In genomic region chrX:108439961-108440696, GRCh38 we compare ENCODE assay signal across 8 cellular contexts. TPM values are rescaled to one million over a fixed set of nuclear protein-coding genes. Genes with fewer than 3 reads are reported as not detected.
DNase-seq lines count a peak whose midpoint lies in the region; ATAC-seq and TF ChIP-seq lines count a peak whose summit lies in the region.

No MANE protein-coding gene starts in this region.

- intact Hi-C loops in prostate gland (cut with DNase I): loop anchor here (5.0 to 10.0 kb wide), 2 partner anchors 135 to 218 kb away; no protein-coding TSS in a partner anchor

- ATAC-seq in gastroesophageal sphincter: peak; percentile 41
- no peak for ATAC-seq in HG02623 (IDR thresholded peaks at IDR 0.05; ENCODE audit: unreplicated experiment)
- no peak for ATAC-seq in GM18519 (IDR thresholded peaks at IDR 0.05; ENCODE audit: low FRiP score, unreplicated experiment)

- WGBS in gastroesophageal sphincter (ENCODE audit: low coverage in 1 of 2), 2 donors: 0 to 19% methylated on average over 7 to 11 of the region's 25 CpGs
- WGBS in prostate gland: under 1% methylated on average over 23 of the region's 25 CpGs

- H3K9me3 ChIP-seq in SK-N-MC (ENCODE audit: low read depth, low read length): no peaks in the 10 kb centered on the region
- H3K9me3 ChIP-seq in gastroesophageal sphincter: no peaks in the 10 kb centered on the region
- H3K9me3 ChIP-seq in prostate gland: no peaks in the 10 kb centered on the region

- no peaks in the 10 kb centered on the region; the same call in 1 of the 2 replicates for H3K27me3 ChIP-seq in GM06990 (replicated peaks; ENCODE audit: control insufficient read depth, insufficient read depth, low read length)
- H3K27me3 ChIP-seq in gastroesophageal sphincter: no peaks in the 10 kb centered on the region
- H3K27me3 ChIP-seq in prostate gland (replicated peaks; ENCODE audit: insufficient read depth): no peaks in the 10 kb centered on the region

- peak; percentile 15 for DNase-seq in GM06990 (ENCODE audit: extremely low read depth, insufficient read length)
- no peak for DNase-seq in SK-N-MC (ENCODE audit: low read depth, low spot score)
- DNase-seq in prostate gland (ENCODE audit: low spot score): no peak
- no peak for DNase-seq in GF-D8 (lab: John Stamatoyannopoulos, UW)
- DNase-seq in NCI-H2107 treated with DMSO at 0.1 percent for 48 hours (lab: John Stamatoyannopoulos, UW; ENCODE audit: unreplicated experiment): no peak

- no peak for TF ChIP-seq EP300 in gastroesophageal sphincter (IDR thresholded peaks at IDR 0.05)

- no peak overlapping the region for H3K27ac ChIP-seq in SK-N-MC
- peak overlapping the region; percentile 80 to 85 (median 83) for H3K27ac ChIP-seq in gastroesophageal sphincter
- H3K27ac ChIP-seq in prostate gland: peak overlapping the region; percentile 70 to 71

- H3K4me1 ChIP-seq in gastroesophageal sphincter (no peaks in the 10 kb centered on the region), prostate gland (replicated peaks) (no peaks in the 10 kb centered on the region)

- H3K9ac ChIP-seq in SK-N-MC (ENCODE audit: insufficient read length): no peak overlapping the region

- TF ChIP-seq POLR2A in gastroesophageal sphincter (IDR thresholded peaks at IDR 0.05): no peak
- TF ChIP-seq POLR2A in prostate gland (IDR thresholded peaks at IDR 0.05): no peak

- TF ChIP-seq CTCF in GM06990 (IDR thresholded peaks at IDR 0.05; ENCODE audit: insufficient read depth, low read length, poor library complexity, severe bottlenecking): no peak
- TF ChIP-seq CTCF in gastroesophageal sphincter (IDR thresholded peaks at IDR 0.05): no peak
- TF ChIP-seq CTCF in prostate gland (IDR thresholded peaks at IDR 0.05): no peak

- peak overlapping the region; percentile 29 for H3K4me3 ChIP-seq in GM06990 (replicated peaks; ENCODE audit: low read depth, low read length)
- peak overlapping the region; percentile 42 for H3K4me3 ChIP-seq in SK-N-MC
- H3K4me3 ChIP-seq in gastroesophageal sphincter: peak overlapping the region; percentile 61 to 95
- peak overlapping the region; percentile 39 to 40 for H3K4me3 ChIP-seq in prostate gland

- H3K36me3 ChIP-seq in GM06990 (ENCODE audit: control insufficient read depth, insufficient read depth, low read length) (no peaks in the 10 kb centered on the region), SK-N-MC (ENCODE audit: insufficient read depth, low read length) (no peaks in the 10 kb centered on the region), gastroesophageal sphincter (no peaks in the 10 kb centered on the region), prostate gland (no peaks in the 10 kb centered on the region)

RNA-seq across cellular contexts. Expression of gene COL4A5, which starts 0.5 kb away (rescaled TPM):
- total RNA-seq in gastroesophageal sphincter (100 to 1,000 TPM; 163 to 583 (median 317) TPM), prostate gland (10 to 100 TPM; 35.1 to 49.1 TPM)

RNA-seq across cellular contexts. Expression of gene COL4A6, which starts 1.9 kb away (rescaled TPM):
- total RNA-seq in gastroesophageal sphincter (100 to 1,000 TPM; 103 to 369 (median 213) TPM), prostate gland (10 to 100 TPM; 13.5 to 16.7 TPM)

Comparison
In these comparisons a context has a peak if more than half of its experiments do, and no peak if none do; other contexts are left out.
1. RNA of gene COL4A6, which starts 1.9 kb away (total RNA-seq): 103 to 369 TPM in gastroesophageal sphincter; 13.5 to 16.7 TPM in prostate gland; every median in the first group is over 4 times any median in the second.
2. Peak in every context shown above with its lines, with median percentiles within 50 percentile points of each other: H3K4me3 ChIP-seq.